Comparison of ENCODE assay signal across 28 cellular contexts in genomic region chr1:197942042-197942441, GRCh38. TPM values are rescaled to one million over a fixed set of nuclear protein-coding genes. Genes with fewer than 3 reads are reported as not detected.
"Had no signal": no experiment of that assay in that cellular context is flagged by ENCODE, and none has a peak within 500 bp of the region (broad histone marks: within the 10 kb centered on the region; RNA-seq: fewer than 3 reads in every experiment).

No MANE protein-coding gene starts in this region.

- H3K27ac ChIP-seq: ascending aorta, breast epithelium, cardiac muscle cell, colonic mucosa, epithelial cell of prostate, esophagus squamous epithelium, gastroesophageal sphincter, heart right ventricle, hepatocyte had no signal

- H3K27ac Mint-ChIP-seq: activated CD4-positive, alpha-beta T cell treated with anti-CD3 and anti-CD28 coated beads, Interleukin-2, amount 10 ng/mL, durations not matched to agents 24 days and 14 days; activated naive CD8-positive, alpha-beta T cell; brain had no signal

- H3K4me2 ChIP-seq: hepatocyte had no signal

- H3K36me3 Mint-ChIP-seq: activated naive CD8-positive, alpha-beta T cell; brain had no signal

- H3K9me3 ChIP-seq: ascending aorta, breast epithelium, colonic mucosa, esophagus squamous epithelium, gastroesophageal sphincter, heart right ventricle had no signal

- ATAC-seq: gastroesophageal sphincter, heart right ventricle had no signal

- H3K4me3 ChIP-seq: ascending aorta, breast epithelium, cardiac muscle cell, colonic mucosa, esophagus squamous epithelium, gastroesophageal sphincter, heart right ventricle, hepatocyte had no signal

- H3K79me2 ChIP-seq: hepatocyte had no signal

- H3K27me3 Mint-ChIP-seq: brain had no signal

- H3K4me3 Mint-ChIP-seq: activated CD4-positive, alpha-beta T cell treated with anti-CD3 and anti-CD28 coated beads, Interleukin-2, amount 10 ng/mL, durations not matched to agents 24 days and 14 days; activated naive CD8-positive, alpha-beta T cell; brain had no signal

- H3K4me1 Mint-ChIP-seq: activated CD4-positive, alpha-beta T cell treated with anti-CD3 and anti-CD28 coated beads, Interleukin-2, amount 10 ng/mL, durations not matched to agents 24 days and 14 days; brain had no signal

- H3K36me3 ChIP-seq: ascending aorta, breast epithelium, cardiac muscle cell, colonic mucosa, esophagus squamous epithelium, gastroesophageal sphincter, heart right ventricle had no signal

- H3K27me3 ChIP-seq: ascending aorta, breast epithelium, cardiac muscle cell, colonic mucosa, hepatocyte had no signal

- H3K4me1 ChIP-seq: ascending aorta, breast epithelium, colonic mucosa, esophagus squamous epithelium, gastroesophageal sphincter, heart right ventricle had no signal

- H2AFZ ChIP-seq: hepatocyte had no signal

- H3K9me3 Mint-ChIP-seq: activated CD4-positive, alpha-beta T cell treated with anti-CD3 and anti-CD28 coated beads, Interleukin-2, amount 10 ng/mL, durations not matched to agents 24 days and 14 days had no signal

- DNase-seq: activated CD4-positive, alpha-beta T cell treated with anti-CD3 and anti-CD28 coated beads, Interleukin-2, amount 10 ng/mL, durations not matched to agents 24 days and 14 days; activated CD8-positive, alpha-beta memory T cell treated with anti-CD3 and anti-CD28 coated beads for 24 hours; activated effector memory CD4-positive, alpha-beta T cell treated with Interleukin-2 at 50 U/mL for 16 hours; activated gamma-delta T cell treated with Interleukin-2 at 50 U/mL for 16 hours; activated naive CD4-positive, alpha-beta T cell treated with anti-CD3 and anti-CD28 coated beads, Interleukin-2, amount 50 U/mL, for 16 hours; activated naive CD4-positive, alpha-beta T cell treated with Interleukin-2 at 50 U/mL for 16 hours; activated T-cell treated with anti-CD3 and anti-CD28 coated beads, Interleukin-2, amount 50 U/mL, for 48 hours; central memory CD4-positive, alpha-beta T cell; cerebellar nuclear complex; colonic mucosa; effector CD8-positive, alpha-beta T cell; esophagus squamous epithelium; foreskin melanocyte; heart right ventricle had no signal

RNA-seq across cellular contexts. Expression of gene LHX9, which starts 24.9 kb away (rescaled TPM):
- total RNA-seq: ascending aorta; breast epithelium; cardiac muscle cell; dermis microvascular lymphatic vessel endothelial cell; endothelial cell of umbilical vein; esophagus squamous epithelium; fibroblast of lung; fibroblast of villous mesenchyme; gastroesophageal sphincter; glomerular endothelial cell; hepatocyte; T-helper 1 cell treated with Interleukin-12 subunit alpha and Interleukin-12 subunit beta and Interleukin-4 antibody, amounts not matched to agents 30 ng/mL and 1 ng/mL, for 36 hours had no signal

RNA-seq across cellular contexts. Expression of gene C1orf53, which starts 39.6 kb away (rescaled TPM):
- total RNA-seq: ascending aorta had no signal
